11 cellular contexts compared by ENCODE assay signal in the genomic region with DNA sequence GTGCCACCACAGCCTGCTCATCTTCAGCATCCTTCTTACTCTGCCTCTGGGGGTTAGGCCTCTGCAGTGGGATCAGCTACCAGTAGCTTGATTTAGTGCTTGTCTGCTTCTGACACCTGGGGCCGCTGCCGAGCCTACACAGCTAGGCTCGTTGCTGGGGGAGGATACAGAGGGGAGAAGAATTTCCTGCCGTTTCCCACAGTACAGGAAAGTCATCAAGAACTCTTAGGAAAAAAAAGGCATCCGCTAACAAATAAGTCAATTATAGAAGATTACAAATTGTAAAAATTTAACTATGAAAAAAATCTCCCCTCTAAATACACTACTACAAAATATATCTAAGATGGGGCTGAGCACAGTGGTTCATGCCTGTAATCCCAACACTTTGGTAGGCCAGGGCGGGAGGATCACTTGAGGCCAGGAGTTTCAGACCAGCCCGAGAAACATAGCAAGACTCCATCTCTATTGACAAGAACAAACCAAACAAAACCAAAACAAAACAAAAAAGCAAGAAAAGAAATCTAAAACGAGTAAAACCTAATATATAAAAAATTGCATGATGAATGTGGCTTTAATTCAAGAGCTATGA. TPM values are rescaled to one million over a fixed set of nuclear protein-coding genes. Genes with fewer than 3 reads are reported as not detected.
DNase-seq lines count a peak whose midpoint lies in the region; ATAC-seq, FAIRE-seq and TF ChIP-seq lines count a peak whose summit lies in the region.
"Had no signal": no experiment of that assay in that cellular context is flagged by ENCODE, and none has a peak within 500 bp of the region (broad histone marks: within the 10 kb centered on the region; RNA-seq: fewer than 3 reads in every experiment).

No MANE protein-coding gene starts in this region.

- no peaks in the 10 kb centered on the region for H3K36me3 ChIP-seq in astrocyte (ENCODE audit: insufficient read depth, low read length)
- H3K36me3 ChIP-seq in subcutaneous abdominal adipose tissue (ENCODE audit: control insufficient read depth in 5 of 5, insufficient read depth in 5 of 5, low read length in 5 of 5): peaks cover 0 to 6% (median 0%) of the 10 kb centered on the region in 5 donors

- peaks cover 100% of the 10 kb centered on the region for H3K79me2 ChIP-seq in astrocyte (ENCODE audit: insufficient read depth, low read length)

- H3K36me3 Mint-ChIP-seq in astrocyte (ENCODE audit: low read depth, unreplicated experiment): peaks cover 3% of the 10 kb centered on the region
- no peaks in the 10 kb centered on the region for H3K36me3 Mint-ChIP-seq in activated T-cell treated with anti-CD3 and anti-CD28 coated beads, Interleukin-2, amount 50 U/mL, for 24 hours (ENCODE audit: low read depth)

- H3K4me1 ChIP-seq in astrocyte (ENCODE audit: insufficient read depth, low read length): peaks cover 31% of the 10 kb centered on the region
- H3K4me1 ChIP-seq in subcutaneous abdominal adipose tissue (ENCODE audit: control insufficient read depth in 5 of 5, insufficient read depth in 5 of 5, low read length in 5 of 5): peaks cover 10 to 67% (median 40%) of the 10 kb centered on the region in 5 donors

- H3K4me3 Mint-ChIP-seq in astrocyte (ENCODE audit: unreplicated experiment): peak overlapping the region; percentile 31
- H3K4me3 Mint-ChIP-seq in activated T-cell treated with anti-CD3 and anti-CD28 coated beads, Interleukin-2, amount 50 U/mL, for 24 hours: no peak overlapping the region
- H3K4me3 Mint-ChIP-seq: activated T-cell treated with anti-CD3 and anti-CD28 coated beads, Interleukin-2, amount 50 U/mL, for 72 hours had no signal

- H2AFZ ChIP-seq in astrocyte (ENCODE audit: low read depth, low read length): no peak overlapping the region

- H3K9ac ChIP-seq in astrocyte (ENCODE audit: low read length) (peak overlapping the region; percentile 24), subcutaneous abdominal adipose tissue (ENCODE audit: low read length in 5 of 5) (peak overlapping the region in 1 of 5 donors; percentile 11)

- H3K4me3 ChIP-seq in astrocyte (ENCODE audit: insufficient read depth, low read depth, low read length) (no peak overlapping the region), subcutaneous abdominal adipose tissue (ENCODE audit: low read depth in 1 of 5, low read length in 5 of 5) (peak overlapping the region in 1 of 5 donors; percentile 7)

- H4K20me1 ChIP-seq in astrocyte (ENCODE audit: insufficient read depth, low read length): peaks cover 87% of the 10 kb centered on the region

- no peaks in the 10 kb centered on the region for H3K9me3 Mint-ChIP-seq in astrocyte (ENCODE audit: unreplicated experiment)
- no peaks in the 10 kb centered on the region for H3K9me3 Mint-ChIP-seq in activated T-cell treated with anti-CD3 and anti-CD28 coated beads, Interleukin-2, amount 50 U/mL, for 24 hours
- H3K9me3 Mint-ChIP-seq: activated T-cell treated with anti-CD3 and anti-CD28 coated beads, Interleukin-2, amount 50 U/mL, for 72 hours had no signal

- FAIRE-seq in astrocyte (lab: Jason Lieb, UNC): no peak
- FAIRE-seq: GM12892 had no signal

- no peak for TF ChIP-seq CTCF in astrocyte (IDR thresholded peaks at IDR 0.05; ENCODE audit: insufficient read depth, low read depth, low read length)

- H3K27me3 Mint-ChIP-seq in astrocyte (ENCODE audit: low read depth, unreplicated experiment): no peaks in the 10 kb centered on the region
- H3K27me3 Mint-ChIP-seq in activated T-cell treated with anti-CD3 and anti-CD28 coated beads, Interleukin-2, amount 50 U/mL, for 24 hours: no peaks in the 10 kb centered on the region

- H3K27ac ChIP-seq in astrocyte (ENCODE audit: low read depth, low read length) (peak overlapping the region; percentile 44), subcutaneous abdominal adipose tissue (ENCODE audit: low read depth, low read length) (peak overlapping the region; percentile 78)

- H3K4me2 ChIP-seq in astrocyte (ENCODE audit: low read length): peak overlapping the region; percentile 59

- H3K9me3 ChIP-seq in astrocyte (ENCODE audit: insufficient read depth, low read depth, low read length) (no peaks in the 10 kb centered on the region), subcutaneous abdominal adipose tissue (ENCODE audit: control insufficient read depth in 5 of 5, low read length in 5 of 5) (no peaks in the 10 kb centered on the region)

- peak; percentile 65 for DNase-seq in astrocyte (ENCODE audit: low read depth)
- DNase-seq in iris pigment epithelial cell (ENCODE audit: low read depth): peak; percentile 36
- no peak for DNase-seq in activated T-cell treated with anti-CD3 and anti-CD28 coated beads, Interleukin-2, amount 50 U/mL, for 24 hours
- DNase-seq in NCI-H128 (lab: John Stamatoyannopoulos, UW; ENCODE audit: unreplicated experiment): no peak
- no peak for DNase-seq in OCI-M1 (lab: John Stamatoyannopoulos, UW)
- DNase-seq in left lobe of liver (ENCODE audit: low spot score): no peak
- DNase-seq: activated T-cell treated with anti-CD3 and anti-CD28 coated beads, Interleukin-2, amount 50 U/mL, for 72 hours; stimulated activated CD4-positive, alpha-beta T cell treated with anti-CD3 and anti-CD28 coated beads, Interleukin-4, amount 100 ng/mL, for 1 hour had no signal

- H3K4me1 Mint-ChIP-seq in astrocyte (ENCODE audit: low read depth, unreplicated experiment): peaks cover 49% of the 10 kb centered on the region
- peaks cover 10% of the 10 kb centered on the region for H3K4me1 Mint-ChIP-seq in activated T-cell treated with anti-CD3 and anti-CD28 coated beads, Interleukin-2, amount 50 U/mL, for 24 hours (ENCODE audit: low read depth)

- H3K27me3 ChIP-seq in astrocyte (ENCODE audit: insufficient read depth, low read length): no peaks in the 10 kb centered on the region
- H3K27me3 ChIP-seq in subcutaneous abdominal adipose tissue (ENCODE audit: control insufficient read depth in 5 of 5, insufficient read depth in 4 of 5, low read length in 5 of 5): no peaks in the 10 kb centered on the region

- peak overlapping the region; percentile 85 for H3K27ac Mint-ChIP-seq in astrocyte (ENCODE audit: unreplicated experiment)
- H3K27ac Mint-ChIP-seq in activated T-cell treated with anti-CD3 and anti-CD28 coated beads, Interleukin-2, amount 50 U/mL, for 24 hours: no peak overlapping the region
- H3K27ac Mint-ChIP-seq: activated T-cell treated with anti-CD3 and anti-CD28 coated beads, Interleukin-2, amount 50 U/mL, for 72 hours had no signal

- ATAC-seq in GM21786 (IDR thresholded peaks at IDR 0.05; ENCODE audit: unreplicated experiment): peak; percentile 45
- ATAC-seq in left lobe of liver: no peak
- ATAC-seq: activated T-cell treated with anti-CD3 and anti-CD28 coated beads, Interleukin-2, amount 50 U/mL, for 72 hours had no signal

RNA-seq across cellular contexts. Expression of a gene that starts 26.7 kb away (rescaled TPM):
- 46.3 and 46.7 TPM in 2 replicates for total RNA-seq in astrocyte
- 11.6 TPM for total RNA-seq in left lobe of liver

Comparison
In these comparisons a context has a peak if more than half of its experiments do, and no peak if none do; other contexts are left out.
1. DNase-seq: peak in astrocyte (single experiment) and iris pigment epithelial cell (single experiment); none in activated T-cell treated with anti-CD3 and anti-CD28 coated beads, Interleukin-2, amount 50 U/mL, for 24 hours (single experiment), NCI-H128 (single experiment), OCI-M1 (single experiment) and left lobe of liver (single experiment).